16 cellular contexts compared by ENCODE assay signal in the genomic region with DNA sequence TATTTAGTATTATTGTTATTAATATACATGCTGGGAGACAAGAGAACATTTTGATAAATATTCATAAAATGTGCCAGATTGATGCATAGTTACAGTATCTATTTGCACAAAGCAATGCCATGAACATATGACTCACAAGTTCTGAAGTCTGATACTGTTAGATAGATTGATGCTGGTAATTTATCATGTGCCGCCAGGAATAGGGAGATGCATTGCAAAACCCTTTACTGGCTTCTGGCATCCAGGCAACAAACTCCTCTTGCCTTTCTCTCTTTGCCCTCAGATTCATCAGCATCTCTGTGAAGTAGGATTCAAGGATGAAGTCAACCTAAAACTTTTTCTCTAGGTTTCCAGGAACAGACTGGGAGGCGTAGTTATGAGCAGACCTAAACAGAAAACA. TPM values are rescaled to one million over a fixed set of nuclear protein-coding genes. Genes with fewer than 3 reads are reported as not detected.
DNase-seq lines count a peak whose midpoint lies in the region; ATAC-seq and TF ChIP-seq lines count a peak whose summit lies in the region.
"Had no signal": no experiment of that assay in that cellular context is flagged by ENCODE, and none has a peak within 500 bp of the region (broad histone marks: within the 10 kb centered on the region; RNA-seq: fewer than 3 reads in every experiment).

No MANE protein-coding gene starts in this region.

- no peak for TF ChIP-seq CTCF in omental fat pad (IDR thresholded peaks at IDR 0.05)
- TF ChIP-seq CTCF in GM13977 (IDR thresholded peaks at IDR 0.05; ENCODE audit: extremely low read depth, insufficient read depth, missing control alignments), result no peak

- DNase-seq in EH (ENCODE audit: low read depth) (peak; percentile 1), fibroblast of peridontal ligament (ENCODE audit: extremely low read depth) (peak; percentile 71), omental fat pad (ENCODE audit: low spot score) (no peak), CD1c-positive myeloid dendritic cell (ENCODE audit: extremely low spot score) (no peak), GM13977 (ENCODE audit: low spot score) (no peak)
- DNase-seq: ACHN; BE2C; CD8-positive, alpha-beta T cell; HFFc6; KBM-7; NCI-H1092 treated with DMSO at 0.1 percent for 48 hours; NCI-H1694; SIG-M5 had no signal

- in situ Hi-C loops in GM13977 (cut with MboI; ENCODE audit: low pct_unique_long_range_greater_than_20kb, low sequenced_read_pairs, unreplicated experiment), result no loop called here

- peak; percentile 47; the same call in 2 of the 3 replicates for ATAC-seq in SK-N-SH treated with all-trans-retinoic acid at 6 μM for 48 hours
- ATAC-seq in omental fat pad (ENCODE audit: low FRiP score), result peak; percentile 56
- no peak for ATAC-seq in HG02981 (IDR thresholded peaks at IDR 0.05; ENCODE audit: unreplicated experiment)
- ATAC-seq: CD8-positive, alpha-beta T cell; Panc1 had no signal

TF ChIP-seq in SK-N-SH treated with all-trans-retinoic acid at 6 μM for 48 hours, 23 proteins besides CTCF, POLR2A, EP300 and RAD21:
- TF ChIP-seq, protein P1, sequence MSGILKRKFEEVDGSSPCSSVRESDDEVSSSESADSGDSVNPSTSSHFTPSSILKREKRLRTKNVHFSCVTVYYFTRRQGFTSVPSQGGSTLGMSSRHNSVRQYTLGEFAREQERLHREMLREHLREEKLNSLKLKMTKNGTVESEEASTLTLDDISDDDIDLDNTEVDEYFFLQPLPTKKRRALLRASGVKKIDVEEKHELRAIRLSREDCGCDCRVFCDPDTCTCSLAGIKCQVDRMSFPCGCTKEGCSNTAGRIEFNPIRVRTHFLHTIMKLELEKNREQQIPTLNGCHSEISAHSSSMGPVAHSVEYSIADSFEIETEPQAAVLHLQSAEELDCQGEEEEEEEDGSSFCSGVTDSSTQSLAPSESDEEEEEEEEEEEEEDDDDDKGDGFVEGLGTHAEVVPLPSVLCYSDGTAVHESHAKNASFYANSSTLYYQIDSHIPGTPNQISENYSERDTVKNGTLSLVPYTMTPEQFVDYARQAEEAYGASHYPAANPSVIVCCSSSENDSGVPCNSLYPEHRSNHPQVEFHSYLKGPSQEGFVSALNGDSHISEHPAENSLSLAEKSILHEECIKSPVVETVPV (CRISPR knock-in tag; IDR thresholded peaks at IDR 0.05), result no peak
- TF ChIP-seq CSDC2 (CRISPR knock-in tag; IDR thresholded peaks at IDR 0.05), result no peak
- TF ChIP-seq, protein P2, sequence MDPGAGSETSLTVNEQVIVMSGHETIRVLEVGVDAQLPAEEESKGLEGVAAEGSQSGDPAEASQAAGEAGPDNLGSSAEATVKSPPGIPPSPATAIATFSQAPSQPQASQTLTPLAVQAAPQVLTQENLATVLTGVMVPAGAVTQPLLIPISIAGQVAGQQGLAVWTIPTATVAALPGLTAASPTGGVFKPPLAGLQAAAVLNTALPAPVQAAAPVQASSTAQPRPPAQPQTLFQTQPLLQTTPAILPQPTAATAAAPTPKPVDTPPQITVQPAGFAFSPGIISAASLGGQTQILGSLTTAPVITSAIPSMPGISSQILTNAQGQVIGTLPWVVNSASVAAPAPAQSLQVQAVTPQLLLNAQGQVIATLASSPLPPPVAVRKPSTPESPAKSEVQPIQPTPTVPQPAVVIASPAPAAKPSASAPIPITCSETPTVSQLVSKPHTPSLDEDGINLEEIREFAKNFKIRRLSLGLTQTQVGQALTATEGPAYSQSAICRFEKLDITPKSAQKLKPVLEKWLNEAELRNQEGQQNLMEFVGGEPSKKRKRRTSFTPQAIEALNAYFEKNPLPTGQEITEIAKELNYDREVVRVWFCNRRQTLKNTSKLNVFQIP (CRISPR knock-in tag; IDR thresholded peaks at IDR 0.05; ENCODE audit: borderline replicate concordance, low read depth), result no peak
- TF ChIP-seq, protein P3, sequence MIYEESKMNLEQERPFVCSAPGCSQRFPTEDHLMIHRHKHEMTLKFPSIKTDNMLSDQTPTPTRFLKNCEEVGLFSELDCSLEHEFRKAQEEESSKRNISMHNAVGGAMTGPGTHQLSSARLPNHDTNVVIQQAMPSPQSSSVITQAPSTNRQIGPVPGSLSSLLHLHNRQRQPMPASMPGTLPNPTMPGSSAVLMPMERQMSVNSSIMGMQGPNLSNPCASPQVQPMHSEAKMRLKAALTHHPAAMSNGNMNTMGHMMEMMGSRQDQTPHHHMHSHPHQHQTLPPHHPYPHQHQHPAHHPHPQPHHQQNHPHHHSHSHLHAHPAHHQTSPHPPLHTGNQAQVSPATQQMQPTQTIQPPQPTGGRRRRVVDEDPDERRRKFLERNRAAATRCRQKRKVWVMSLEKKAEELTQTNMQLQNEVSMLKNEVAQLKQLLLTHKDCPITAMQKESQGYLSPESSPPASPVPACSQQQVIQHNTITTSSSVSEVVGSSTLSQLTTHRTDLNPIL (CRISPR knock-in tag; IDR thresholded peaks at IDR 0.05; ENCODE audit: low read depth), result no peak
- peak; percentile 41 for TF ChIP-seq ISL1 (CRISPR knock-in tag; IDR thresholded peaks at IDR 0.05)
- TF ChIP-seq ESRRG (CRISPR knock-in tag; IDR thresholded peaks at IDR 0.05), result no peak
- TF ChIP-seq, protein P4, sequence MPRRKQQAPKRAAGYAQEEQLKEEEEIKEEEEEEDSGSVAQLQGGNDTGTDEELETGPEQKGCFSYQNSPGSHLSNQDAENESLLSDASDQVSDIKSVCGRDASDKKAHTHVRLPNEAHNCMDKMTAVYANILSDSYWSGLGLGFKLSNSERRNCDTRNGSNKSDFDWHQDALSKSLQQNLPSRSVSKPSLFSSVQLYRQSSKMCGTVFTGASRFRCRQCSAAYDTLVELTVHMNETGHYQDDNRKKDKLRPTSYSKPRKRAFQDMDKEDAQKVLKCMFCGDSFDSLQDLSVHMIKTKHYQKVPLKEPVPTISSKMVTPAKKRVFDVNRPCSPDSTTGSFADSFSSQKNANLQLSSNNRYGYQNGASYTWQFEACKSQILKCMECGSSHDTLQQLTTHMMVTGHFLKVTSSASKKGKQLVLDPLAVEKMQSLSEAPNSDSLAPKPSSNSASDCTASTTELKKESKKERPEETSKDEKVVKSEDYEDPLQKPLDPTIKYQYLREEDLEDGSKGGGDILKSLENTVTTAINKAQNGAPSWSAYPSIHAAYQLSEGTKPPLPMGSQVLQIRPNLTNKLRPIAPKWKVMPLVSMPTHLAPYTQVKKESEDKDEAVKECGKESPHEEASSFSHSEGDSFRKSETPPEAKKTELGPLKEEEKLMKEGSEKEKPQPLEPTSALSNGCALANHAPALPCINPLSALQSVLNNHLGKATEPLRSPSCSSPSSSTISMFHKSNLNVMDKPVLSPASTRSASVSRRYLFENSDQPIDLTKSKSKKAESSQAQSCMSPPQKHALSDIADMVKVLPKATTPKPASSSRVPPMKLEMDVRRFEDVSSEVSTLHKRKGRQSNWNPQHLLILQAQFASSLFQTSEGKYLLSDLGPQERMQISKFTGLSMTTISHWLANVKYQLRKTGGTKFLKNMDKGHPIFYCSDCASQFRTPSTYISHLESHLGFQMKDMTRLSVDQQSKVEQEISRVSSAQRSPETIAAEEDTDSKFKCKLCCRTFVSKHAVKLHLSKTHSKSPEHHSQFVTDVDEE (CRISPR knock-in tag; IDR thresholded peaks at IDR 0.05), result no peak
TF ChIP-seq in SK-N-SH treated with all-trans-retinoic acid at 6 μM for 48 hours: peak in this region for 1.

RNA-seq across cellular contexts. Expression of a gene that starts 41.0 kb away (rescaled TPM):
- total RNA-seq in omental fat pad, result 10 to 100 TPM; 19.2 to 26.4 (median 23.0) TPM

Comparison
In these comparisons a context has a peak if more than half of its experiments do, and no peak if none do; other contexts are left out.
1. DNase-seq: peak in EH (single experiment) and fibroblast of peridontal ligament (single experiment); none in omental fat pad (single experiment), CD1c-positive myeloid dendritic cell (single experiment) and GM13977 (single experiment).